7 cellular contexts compared by ENCODE assay signal in the genomic region with DNA sequence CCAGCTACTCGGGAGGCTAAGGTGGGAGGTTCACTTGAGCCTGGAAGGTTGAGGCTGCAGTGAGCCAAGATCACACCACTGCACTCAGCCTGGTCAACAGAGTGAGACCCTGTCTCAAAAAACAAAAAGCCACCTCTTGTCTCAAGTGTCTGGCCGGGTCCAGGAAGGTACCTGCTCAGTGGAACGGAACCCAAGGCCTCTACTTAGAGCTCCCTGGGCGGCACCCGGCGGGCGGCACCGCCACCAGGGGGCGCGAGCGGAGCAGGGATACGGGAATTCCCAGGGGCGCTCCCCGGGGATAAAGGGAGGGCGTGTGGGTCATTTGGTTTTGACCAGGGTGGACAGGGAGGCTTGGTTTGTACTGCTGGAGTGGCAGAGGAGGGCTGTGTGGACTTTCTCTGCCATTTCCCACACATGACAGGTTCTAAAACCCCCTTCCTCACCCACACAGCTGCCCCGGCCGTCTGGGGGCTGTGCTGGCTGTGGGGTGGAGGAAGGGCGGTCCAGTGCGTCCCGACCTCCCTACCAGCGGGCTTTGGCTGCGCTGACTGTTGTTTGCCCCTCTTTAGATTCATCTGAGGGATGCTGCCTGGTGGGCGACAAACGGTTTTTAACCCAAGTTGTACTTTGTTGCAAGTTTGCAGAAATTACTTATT.
A peak's percentile ranks its signal among the peaks of the same experiment; 100 is the strongest.
DNase-seq lines count a peak whose midpoint lies in the region; ATAC-seq and TF ChIP-seq lines count a peak whose summit lies in the region.

No MANE protein-coding gene starts in this region.

- H3K9me3 Mint-ChIP-seq in endothelial cell (ENCODE audit: unreplicated experiment): no peaks in the 10 kb centered on the region
- peaks cover 3% of the 10 kb centered on the region for H3K9me3 Mint-ChIP-seq in nephron

- TF ChIP-seq CTCF in GM12875 (IDR thresholded peaks at IDR 0.05; ENCODE audit: borderline replicate concordance, insufficient read depth, low read depth, low read length): peak; percentile 71
- peak; percentile 90 for TF ChIP-seq CTCF in WI38 (IDR thresholded peaks at IDR 0.05; ENCODE audit: low read depth, low read length)
- peak; percentile 79 for TF ChIP-seq CTCF in endothelial cell (IDR thresholded peaks at IDR 0.05; ENCODE audit: unreplicated experiment)
- TF ChIP-seq CTCF in nephron (IDR thresholded peaks at IDR 0.05; ENCODE audit: unreplicated experiment in 3 of 3): peak; percentile 49 to 59 (median 56)

- H3K4me3 ChIP-seq in GM12875 (ENCODE audit: low read depth, low read length) (no peak overlapping the region), WI38 (ENCODE audit: low read depth, low read length) (no peak overlapping the region)

- peak; percentile 62 for DNase-seq in endothelial cell (ENCODE audit: low spot score)
- no peak for DNase-seq in GM19240 (ENCODE audit: insufficient read length, low spot score)

- H3K4me3 Mint-ChIP-seq in endothelial cell (ENCODE audit: unreplicated experiment): no peak overlapping the region
- H3K4me3 Mint-ChIP-seq in nephron: no peak overlapping the region

- H3K4me1 Mint-ChIP-seq in endothelial cell (ENCODE audit: unreplicated experiment) (peaks cover 44% of the 10 kb centered on the region), nephron (no peaks in the 10 kb centered on the region)

- ATAC-seq in HG03135 (IDR thresholded peaks at IDR 0.05; ENCODE audit: unreplicated experiment): peak; percentile 59
- ATAC-seq in GM18909 (IDR thresholded peaks at IDR 0.05; ENCODE audit: poor library complexity, unreplicated experiment): no peak

- H3K27ac Mint-ChIP-seq in endothelial cell (ENCODE audit: unreplicated experiment) (no peak overlapping the region), nephron (no peak overlapping the region)

- peaks cover 4% of the 10 kb centered on the region for H3K36me3 Mint-ChIP-seq in endothelial cell (ENCODE audit: low read depth, unreplicated experiment)
- peaks cover 3% of the 10 kb centered on the region for H3K36me3 Mint-ChIP-seq in nephron (ENCODE audit: low read depth)

- H3K27me3 Mint-ChIP-seq in endothelial cell (ENCODE audit: unreplicated experiment) (peaks cover 10% of the 10 kb centered on the region), nephron (ENCODE audit: low read depth) (peaks cover 7% of the 10 kb centered on the region)
